ENCODE assay signal across 8 cellular contexts in genomic region chr1:63366915-63367217, GRCh38. TPM values are rescaled to one million over a fixed set of nuclear protein-coding genes. Genes with fewer than 3 reads are reported as not detected.
DNase-seq lines count a peak whose midpoint lies in the region; TF ChIP-seq lines count a peak whose summit lies in the region.

No MANE protein-coding gene starts in this region.

- peaks cover 11% of the 10 kb centered on the region for H3K36me3 Mint-ChIP-seq in activated naive CD4-positive, alpha-beta T cell treated with anti-CD3 and anti-CD28 coated beads, Interleukin-2, amount 10 ng/mL, durations not matched to agents 7 days and 5 days

- no peak for DNase-seq in activated naive CD4-positive, alpha-beta T cell treated with anti-CD3 and anti-CD28 coated beads, Interleukin-2, amount 10 ng/mL, durations not matched to agents 7 days and 5 days
- DNase-seq in activated naive CD4-positive, alpha-beta T cell (lab: John Stamatoyannopoulos, UW): no peak
- DNase-seq in amniotic epithelial cell (ENCODE audit: low read depth) (peak; percentile 3), lower leg skin (ENCODE audit: low spot score in 2 of 2) (no peak), tibial nerve (ENCODE audit: low spot score in 2 of 2) (no peak), mucosa of gallbladder (ENCODE audit: low spot score) (no peak), GM13977 (ENCODE audit: low spot score) (no peak), SIG-M5 (lab: John Stamatoyannopoulos, UW) (no peak)

- H3K4me1 Mint-ChIP-seq in activated naive CD4-positive, alpha-beta T cell treated with anti-CD3 and anti-CD28 coated beads, Interleukin-2, amount 10 ng/mL, durations not matched to agents 7 days and 5 days: peaks cover 25% of the 10 kb centered on the region

- 78 to 84% methylated on average over 7 of the region's 7 CpGs for WGBS in lower leg skin, 2 donors
- 80% methylated on average over 7 of the region's 7 CpGs for WGBS in tibial nerve, 2 donors

- H3K27ac ChIP-seq in tibial nerve: peak overlapping the region; percentile 69 to 94 (median 84)

- no peaks in the 10 kb centered on the region for H3K9me3 Mint-ChIP-seq in activated naive CD4-positive, alpha-beta T cell treated with anti-CD3 and anti-CD28 coated beads, Interleukin-2, amount 10 ng/mL, durations not matched to agents 7 days and 5 days

- peak overlapping the region; percentile 73 for H3K4me3 Mint-ChIP-seq in activated naive CD4-positive, alpha-beta T cell treated with anti-CD3 and anti-CD28 coated beads, Interleukin-2, amount 10 ng/mL, durations not matched to agents 7 days and 5 days

- intact Hi-C loops in lower leg skin (cut with DNase I; ENCODE audit: low total_unique reads): no loop called here

- TF ChIP-seq POLR2A in lower leg skin (IDR thresholded peaks at IDR 0.05) (no peak), tibial nerve (IDR thresholded peaks at IDR 0.05) (no peak)

- no peaks in the 10 kb centered on the region for H3K9me3 ChIP-seq in tibial nerve

- CTCF ChIA-PET in activated naive CD4-positive, alpha-beta T cell treated with anti-CD3 and anti-CD28 coated beads, Interleukin-2, amount 10 ng/mL, durations not matched to agents 7 days and 5 days (lab: Charles Lee): no interaction called here

- no peak for TF ChIP-seq EP300 in tibial nerve (IDR thresholded peaks at IDR 0.05)

- peaks cover 0 to 18% (median 5%) of the 10 kb centered on the region in 4 donors for H3K4me1 ChIP-seq in tibial nerve

- no peak for TF ChIP-seq CTCF in lower leg skin (IDR thresholded peaks at IDR 0.05)
- TF ChIP-seq CTCF in tibial nerve (IDR thresholded peaks at IDR 0.05): no peak
- no peak for TF ChIP-seq CTCF in GM13977 (IDR thresholded peaks at IDR 0.05; ENCODE audit: extremely low read depth, insufficient read depth, missing control alignments)

- in situ Hi-C loops in GM13977 (cut with MboI; ENCODE audit: low pct_unique_long_range_greater_than_20kb, low sequenced_read_pairs, unreplicated experiment): no loop called here

- H3K4me3 ChIP-seq in lower leg skin (ENCODE audit: low read depth, poor library complexity, severe bottlenecking) (peak overlapping the region; percentile 78), tibial nerve (peak overlapping the region; percentile 62 to 91 (median 68))

- H3K36me3 ChIP-seq in tibial nerve: peaks cover 0 to 12% (median 0%) of the 10 kb centered on the region in 3 donors

- H3K27me3 Mint-ChIP-seq in activated naive CD4-positive, alpha-beta T cell treated with anti-CD3 and anti-CD28 coated beads, Interleukin-2, amount 10 ng/mL, durations not matched to agents 7 days and 5 days: peaks cover 9% of the 10 kb centered on the region

- H3K27ac Mint-ChIP-seq in activated naive CD4-positive, alpha-beta T cell treated with anti-CD3 and anti-CD28 coated beads, Interleukin-2, amount 10 ng/mL, durations not matched to agents 7 days and 5 days: peak overlapping the region; percentile 38

- H3K27me3 ChIP-seq in tibial nerve: no peaks in the 10 kb centered on the region

RNA-seq across cellular contexts. Expression of gene ALG6, which starts 0.6 kb away (rescaled TPM):
- total RNA-seq in lower leg skin (10 to 100 TPM in 3 of 4 donors, 1 to 10 TPM in 1; 8.4 to 14.7 (median 12.3) TPM), tibial nerve (10 to 100 TPM in 3 of 4 donors, 1 to 10 TPM in 1; 6.6 to 16.8 (median 13.5) TPM), mucosa of gallbladder (12.5 TPM)

RNA-seq across cellular contexts. Expression of gene FOXD3, which starts 44.5 kb away (rescaled TPM):
- total RNA-seq in lower leg skin (1 to 10 TPM in 3 of 4 donors, not detected in 1; 1.3 to 4.2 (median 2.0) TPM), tibial nerve (10 to 100 TPM; 15.9 to 37.6 (median 25.6) TPM), mucosa of gallbladder (1.3 TPM)
